In the genomic region with DNA sequence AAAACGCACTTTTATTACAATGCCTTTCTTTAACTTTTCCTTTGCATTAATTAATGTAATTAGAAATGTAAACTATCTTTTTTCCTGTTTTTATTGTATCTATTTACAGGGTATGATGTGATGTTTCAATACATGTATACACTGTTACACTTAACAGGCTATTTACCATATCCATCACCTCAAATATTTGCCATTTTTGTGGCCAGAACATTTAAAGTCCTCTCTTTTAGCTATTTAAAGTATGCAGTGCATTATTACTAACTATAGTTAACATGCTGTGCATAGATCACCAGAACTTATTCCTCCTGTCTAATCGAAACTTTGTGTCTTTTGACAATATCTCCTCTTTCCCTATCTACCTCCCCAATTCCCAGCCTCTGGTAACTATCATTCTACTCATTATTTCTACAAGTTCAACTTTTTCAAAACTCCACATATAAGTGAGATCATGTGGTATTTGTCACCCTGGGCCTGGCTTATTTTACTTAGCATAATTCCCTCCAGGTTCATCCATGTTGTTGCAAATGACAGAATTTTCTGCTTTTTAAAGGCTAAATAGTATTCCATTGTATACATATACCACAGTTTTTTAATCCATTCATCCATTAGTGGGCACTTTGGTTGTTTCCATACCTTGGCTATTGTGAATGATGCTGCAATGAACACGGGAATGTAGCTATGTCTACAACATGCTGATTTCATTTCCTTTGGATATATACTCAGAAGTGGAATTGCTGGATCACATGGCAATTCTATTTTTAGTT, we compare ENCODE assay signal across 2 cellular contexts.
A peak's percentile ranks its signal among the peaks of the same experiment; 100 is the strongest.
TF ChIP-seq lines count a peak whose summit lies in the region.

No MANE protein-coding gene starts in this region.

TF ChIP-seq in K562, 482 proteins besides CTCF, POLR2A, EP300 and RAD21:
- TF ChIP-seq ELF4 (CRISPR knock-in tag; IDR thresholded peaks at IDR 0.05), result no peak
- peak; percentile 14 for TF ChIP-seq ZNF146 (CRISPR knock-in tag; IDR thresholded peaks at IDR 0.05; ENCODE audit: unreplicated experiment)

TF ChIP-seq in HepG2, 621 proteins besides CTCF, POLR2A, EP300 and RAD21:
- no peak for TF ChIP-seq MIER2 (CRISPR knock-in tag; IDR thresholded peaks at IDR 0.05)
- no peak for TF ChIP-seq KLF15 (CRISPR knock-in tag; IDR thresholded peaks at IDR 0.05; ENCODE audit: borderline replicate concordance)
- no peak for TF ChIP-seq ZNF670 (CRISPR knock-in tag; IDR thresholded peaks at IDR 0.05; ENCODE audit: borderline replicate concordance)
- TF ChIP-seq MED1 (CRISPR knock-in tag; IDR thresholded peaks at IDR 0.05), result no peak
- no peak for TF ChIP-seq BCL6 (CRISPR knock-in tag; IDR thresholded peaks at IDR 0.05)
- TF ChIP-seq, protein P1, sequence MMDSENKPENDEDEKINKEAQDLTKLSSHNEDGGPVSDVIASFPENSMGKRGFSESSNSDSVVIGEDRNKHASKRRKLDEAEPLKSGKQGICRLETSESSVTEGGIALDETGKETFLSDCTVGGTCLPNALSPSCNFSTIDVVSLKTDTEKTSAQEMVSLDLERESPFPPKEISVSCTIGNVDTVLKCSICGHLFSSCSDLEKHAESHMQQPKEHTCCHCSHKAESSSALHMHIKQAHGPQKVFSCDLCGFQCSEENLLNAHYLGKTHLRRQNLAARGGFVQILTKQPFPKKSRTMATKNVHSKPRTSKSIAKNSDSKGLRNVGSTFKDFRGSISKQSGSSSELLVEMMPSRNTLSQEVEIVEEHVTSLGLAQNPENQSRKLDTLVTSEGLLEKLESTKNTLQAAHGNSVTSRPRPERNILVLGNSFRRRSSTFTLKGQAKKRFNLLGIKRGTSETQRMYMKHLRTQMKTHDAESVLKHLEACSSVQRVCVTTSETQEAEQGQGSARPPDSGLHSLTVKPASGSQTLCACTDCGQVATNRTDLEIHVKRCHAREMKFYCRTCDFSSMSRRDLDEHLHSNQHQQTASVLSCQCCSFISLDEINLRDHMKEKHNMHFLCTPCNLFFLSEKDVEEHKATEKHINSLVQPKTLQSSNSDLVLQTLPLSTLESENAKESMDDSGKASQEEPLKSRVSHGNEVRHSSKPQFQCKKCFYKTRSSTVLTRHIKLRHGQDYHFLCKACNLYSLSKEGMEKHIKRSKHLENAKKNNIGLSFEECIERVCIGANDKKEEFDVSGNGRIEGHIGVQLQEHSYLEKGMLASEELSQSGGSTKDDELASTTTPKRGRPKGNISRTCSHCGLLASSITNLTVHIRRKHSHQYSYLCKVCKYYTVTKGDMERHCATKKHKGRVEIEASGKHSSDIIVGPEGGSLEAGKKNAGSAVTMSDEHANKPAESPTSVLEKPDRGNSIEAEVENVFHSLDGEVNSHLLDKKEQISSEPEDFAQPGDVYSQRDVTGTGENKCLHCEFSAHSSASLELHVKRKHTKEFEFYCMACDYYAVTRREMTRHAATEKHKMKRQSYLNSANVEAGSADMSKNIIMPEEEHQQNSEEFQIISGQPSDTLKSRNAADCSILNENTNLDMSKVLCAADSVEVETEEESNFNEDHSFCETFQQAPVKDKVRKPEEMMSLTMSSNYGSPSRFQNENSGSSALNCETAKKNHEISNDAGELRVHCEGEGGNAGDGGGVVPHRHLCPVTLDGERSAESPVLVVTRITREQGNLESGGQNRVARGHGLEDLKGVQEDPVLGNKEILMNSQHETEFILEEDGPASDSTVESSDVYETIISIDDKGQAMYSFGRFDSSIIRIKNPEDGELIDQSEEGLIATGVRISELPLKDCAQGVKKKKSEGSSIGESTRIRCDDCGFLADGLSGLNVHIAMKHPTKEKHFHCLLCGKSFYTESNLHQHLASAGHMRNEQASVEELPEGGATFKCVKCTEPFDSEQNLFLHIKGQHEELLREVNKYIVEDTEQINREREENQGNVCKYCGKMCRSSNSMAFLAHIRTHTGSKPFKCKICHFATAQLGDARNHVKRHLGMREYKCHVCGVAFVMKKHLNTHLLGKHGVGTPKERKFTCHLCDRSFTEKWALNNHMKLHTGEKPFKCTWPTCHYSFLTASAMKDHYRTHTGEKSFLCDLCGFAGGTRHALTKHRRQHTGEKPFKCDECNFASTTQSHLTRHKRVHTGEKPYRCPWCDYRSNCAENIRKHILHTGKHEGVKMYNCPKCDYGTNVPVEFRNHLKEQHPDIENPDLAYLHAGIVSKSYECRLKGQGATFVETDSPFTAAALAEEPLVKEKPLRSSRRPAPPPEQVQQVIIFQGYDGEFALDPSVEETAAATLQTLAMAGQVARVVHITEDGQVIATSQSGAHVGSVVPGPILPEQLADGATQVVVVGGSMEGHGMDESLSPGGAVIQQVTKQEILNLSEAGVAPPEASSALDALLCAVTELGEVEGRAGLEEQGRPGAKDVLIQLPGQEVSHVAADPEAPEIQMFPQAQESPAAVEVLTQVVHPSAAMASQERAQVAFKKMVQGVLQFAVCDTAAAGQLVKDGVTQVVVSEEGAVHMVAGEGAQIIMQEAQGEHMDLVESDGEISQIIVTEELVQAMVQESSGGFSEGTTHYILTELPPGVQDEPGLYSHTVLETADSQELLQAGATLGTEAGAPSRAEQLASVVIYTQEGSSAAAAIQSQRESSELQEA (CRISPR knock-in tag; IDR thresholded peaks at IDR 0.05; ENCODE audit: not compliant biosample characterization), result no peak
- no peak for TF ChIP-seq TRIM24 (CRISPR knock-in tag; IDR thresholded peaks at IDR 0.05)
